In genomic region chr2:129654331-129654730, GRCh38 we compare ENCODE assay signal across 29 cellular contexts.
"Had no signal": no experiment of that assay in that cellular context is flagged by ENCODE, and none has a peak within 500 bp of the region (broad histone marks: within the 10 kb centered on the region; RNA-seq: fewer than 3 reads in every experiment).

No MANE protein-coding gene starts in this region.

- H3K27ac ChIP-seq: ovary, parathyroid adenoma, psoas muscle, skin epidermis, spleen, stomach, thoracic aorta, thyroid gland, tibial nerve, upper lobe of left lung, uterus had no signal

- ATAC-seq: naive thymus-derived CD8-positive, alpha-beta T cell; psoas muscle; right cardiac atrium; sciatic nerve; stimulated activated naive B cell treated with anti-CD40 and anti-IgM and Interleukin-4, amounts not matched to agents 10 μg/mL and 1 μg/mL and 100 μg/mL, for 72 hours had no signal

- H3K27ac Mint-ChIP-seq: naive thymus-derived CD8-positive, alpha-beta T cell; natural killer cell treated with Interleukin-12 subunit alpha and Interleukin-12 subunit beta and Interleukin-15 and Interleukin-18, amount 100 ng/mL, for 72 hours; nephron progenitor cell; progenitor cell of endocrine pancreas; stimulated activated naive B cell treated with anti-CD40 and anti-IgM and Interleukin-4, amounts not matched to agents 10 μg/mL and 1 μg/mL and 100 μg/mL, for 72 hours had no signal

- H3K9me3 Mint-ChIP-seq: natural killer cell treated with Interleukin-12 subunit alpha and Interleukin-12 subunit beta and Interleukin-15 and Interleukin-18, amount 100 ng/mL, for 72 hours had no signal

- H3K4me2 ChIP-seq: smooth muscle cell had no signal

- H3K9ac ChIP-seq: parathyroid adenoma had no signal

- H3K4me3 ChIP-seq: ovary, psoas muscle, skin epidermis, smooth muscle cell, spleen, stomach, thoracic aorta, thyroid gland, tibial nerve, upper lobe of left lung, uterus had no signal

- H3K36me3 ChIP-seq: ovary, spleen, stomach, thoracic aorta, thyroid gland, tibial nerve, upper lobe of left lung, uterus had no signal

- H3K27me3 ChIP-seq: ovary, spleen, stomach, thyroid gland, tibial nerve, upper lobe of left lung, uterus had no signal

- H3K4me1 ChIP-seq: parathyroid adenoma, psoas muscle, spleen, stomach, thyroid gland, tibial nerve, upper lobe of left lung, uterus had no signal

- H2AFZ ChIP-seq: parathyroid adenoma had no signal

- H3K9me3 ChIP-seq: ovary, psoas muscle, thoracic aorta, thyroid gland, upper lobe of left lung, uterus had no signal

- H3K4me1 Mint-ChIP-seq: naive thymus-derived CD8-positive, alpha-beta T cell; nephron progenitor cell; neural crest cell; stimulated activated naive B cell treated with anti-CD40 and anti-IgM and Interleukin-4, amounts not matched to agents 10 μg/mL and 1 μg/mL and 100 μg/mL, for 72 hours had no signal

- H3K4me3 Mint-ChIP-seq: naive thymus-derived CD8-positive, alpha-beta T cell; natural killer cell treated with Interleukin-12 subunit alpha and Interleukin-12 subunit beta and Interleukin-15 and Interleukin-18, amount 100 ng/mL, for 72 hours; nephron progenitor cell; neural crest cell; stimulated activated naive B cell treated with anti-CD40 and anti-IgM and Interleukin-4, amounts not matched to agents 10 μg/mL and 1 μg/mL and 100 μg/mL, for 72 hours had no signal

- DNase-seq: naive thymus-derived CD8-positive, alpha-beta T cell; nephron progenitor cell; occipital lobe; ovary; posterior cingulate gyrus; psoas muscle; right cardiac atrium; spleen; stimulated activated CD4-positive, alpha-beta T cell treated with anti-CD3 and anti-CD28 coated beads, Interleukin-12 subunit alpha, Interleukin-12 subunit beta, amount 100 ng/mL, for 4 hours; stimulated activated CD4-positive, alpha-beta T cell treated with anti-CD3 and anti-CD28 coated beads, Interleukin-1b, Interleukin-23, amount 100 ng/mL, for 48 hours; stimulated activated CD4-positive, alpha-beta T cell treated with anti-CD3 and anti-CD28 coated beads, Interleukin-4, amount 100 ng/mL, for 1 hour; stimulated activated CD4-positive, alpha-beta T cell treated with anti-CD3 and anti-CD28 coated beads, Interleukin-4, amount 100 ng/mL, for 4 hours; stimulated activated CD8-positive, alpha-beta memory T cell treated with anti-CD3 and anti-CD28 coated beads, Interleukin-4, amount 100 ng/mL, for 48 hours; stimulated activated naive B cell treated with anti-CD40 and anti-IgM and Interleukin-4, amounts not matched to agents 10 μg/mL and 1 μg/mL and 100 μg/mL, for 72 hours; stimulated activated naive CD4-positive, alpha-beta T cell treated with Interleukin-2 at 50 U/mL for 16 hours; stomach; thyroid gland; trophoblast cell; upper lobe of left lung; uterus had no signal
